In genomic region chr17:32265896-32266388, GRCh38 we compare ENCODE assay signal across 7 cellular contexts. TPM values are rescaled to one million over a fixed set of nuclear protein-coding genes. Genes with fewer than 3 reads are reported as not detected.
A peak's percentile ranks its signal among the peaks of the same experiment; 100 is the strongest.
DNase-seq lines count a peak whose midpoint lies in the region; ATAC-seq and TF ChIP-seq lines count a peak whose summit lies in the region.

No MANE protein-coding gene starts in this region.

- WGBS in GM23248 (ENCODE audit: low coverage in 1 of 2, low lambda C conversion rate in 2 of 2, missing lambda C conversion rate in 2 of 2), 2 experiments: 0 to 1% methylated on average over 6 to 71 of the region's 81 CpGs
- WGBS in hepatocyte (ENCODE audit: low lambda C conversion rate, missing lambda C conversion rate): 1% methylated on average over 16 of the region's 81 CpGs

- H3K27ac ChIP-seq in GM23248 (no peak overlapping the region), SU-DHL-6 (ENCODE audit: low read depth, low read length) (no peak overlapping the region), hepatocyte (no peak overlapping the region), skin epidermis (peak overlapping the region in 1 of 21 experiments; percentile 58)

- DNase-seq in GM23248: no peak
- DNase-seq in hepatocyte (ENCODE audit: low spot score): no peak
- DNase-seq in OCI-M1 (lab: John Stamatoyannopoulos, UW): no peak

- H3K9me2 ChIP-seq in GM23248 (ENCODE audit: insufficient read depth): no peaks in the 10 kb centered on the region
- no peaks in the 10 kb centered on the region for H3K9me2 ChIP-seq in SU-DHL-6 (replicated peaks; ENCODE audit: insufficient read depth, low read length)
- no peaks in the 10 kb centered on the region for H3K9me2 ChIP-seq in hepatocyte (replicated peaks; ENCODE audit: insufficient read depth)

- H3K9ac ChIP-seq in GM23248 (no peak overlapping the region), SU-DHL-6 (ENCODE audit: low read length) (peak overlapping the region; percentile 36; the same call in 1 of the 2 replicates)

- ATAC-seq in GM19395 (IDR thresholded peaks at IDR 0.05; ENCODE audit: unreplicated experiment): no peak
- no peak for ATAC-seq in HG03159 (IDR thresholded peaks at IDR 0.05; ENCODE audit: unreplicated experiment)

- H3K9me3 ChIP-seq in GM23248 (ENCODE audit: low read depth) (no peaks in the 10 kb centered on the region), SU-DHL-6 (ENCODE audit: insufficient read depth, low read length) (no peaks in the 10 kb centered on the region), hepatocyte (ENCODE audit: low read depth) (no peaks in the 10 kb centered on the region)

- no peaks in the 10 kb centered on the region for H3K79me2 ChIP-seq in GM23248 (ENCODE audit: insufficient read depth)
- H3K79me2 ChIP-seq in SU-DHL-6 (ENCODE audit: insufficient read depth, low read length): no peaks in the 10 kb centered on the region
- H3K79me2 ChIP-seq in hepatocyte: no peaks in the 10 kb centered on the region

- H3K36me3 ChIP-seq in GM23248 (ENCODE audit: low read depth) (no peaks in the 10 kb centered on the region), SU-DHL-6 (ENCODE audit: low read length) (no peaks in the 10 kb centered on the region), hepatocyte (replicated peaks; ENCODE audit: insufficient read depth, low read depth) (no peaks in the 10 kb centered on the region)

- H3K27me3 ChIP-seq in GM23248 (replicated peaks; ENCODE audit: insufficient read depth) (peaks cover 32% of the 10 kb centered on the region), SU-DHL-6 (ENCODE audit: low read length) (no peaks in the 10 kb centered on the region), hepatocyte (peaks cover 90% of the 10 kb centered on the region)

- H3K4me2 ChIP-seq in GM23248 (ENCODE audit: unreplicated experiment) (peak overlapping the region; percentile 70), SU-DHL-6 (ENCODE audit: low read depth, low read length, poor library complexity, severe bottlenecking) (peak overlapping the region; percentile 62), hepatocyte (peak overlapping the region; percentile 98)

- in situ Hi-C loops in GM23248 (cut with MboI): no loop called here

- 0 out of 2 replicates have a peak, but pooled peaks cover 3% of the 10 kb centered on the region for H3F3A ChIP-seq in GM23248 (ENCODE audit: insufficient read depth)
- no peaks in the 10 kb centered on the region for H3F3A ChIP-seq in SU-DHL-6 (ENCODE audit: insufficient read depth)

- H2AFZ ChIP-seq in GM23248 (peak overlapping the region; percentile 12; the same call in 1 of the 2 replicates), SU-DHL-6 (ENCODE audit: low read depth, low read length, severe bottlenecking) (peak overlapping the region; percentile 38), hepatocyte (peak overlapping the region; percentile 35)

- H3K4me3 ChIP-seq in GM23248 (peak overlapping the region; percentile 67), SU-DHL-6 (ENCODE audit: insufficient read depth, low read length, poor library complexity, severe bottlenecking) (peak overlapping the region; percentile 55), hepatocyte (peak overlapping the region; percentile 52), skin epidermis (peak overlapping the region; percentile 38 to 59 (median 54))

- TF ChIP-seq CTCF in SU-DHL-6 (IDR thresholded peaks at IDR 0.05; ENCODE audit: insufficient read depth, low read length, poor library complexity, severe bottlenecking) (no peak), hepatocyte (IDR thresholded peaks at IDR 0.05; ENCODE audit: poor library complexity) (no peak)

- no peaks in the 10 kb centered on the region for H3K4me1 ChIP-seq in GM23248 (ENCODE audit: insufficient read depth)
- H3K4me1 ChIP-seq in hepatocyte (ENCODE audit: insufficient read depth): peaks cover 8% of the 10 kb centered on the region

- H4K20me1 ChIP-seq in GM23248 (ENCODE audit: insufficient read depth) (no peaks in the 10 kb centered on the region), SU-DHL-6 (ENCODE audit: low read depth, low read length) (no peaks in the 10 kb centered on the region), hepatocyte (ENCODE audit: insufficient read depth, poor library complexity, severe bottlenecking) (no peaks in the 10 kb centered on the region)

RNA-seq across cellular contexts. Expression of gene RHBDL3, which starts 0.3 kb away (rescaled TPM):
- 0.11 TPM in 1 of 2 replicates, not detected in the other for total RNA-seq in GM23248 (2014; rRNA removed; shearing (Covaris generic))
- polyA plus RNA-seq in GM23248 (2016; fragmentation: Nextera tagmentation; extraction: Ambion mirVana): 0.09 TPM in 1 of 2 replicates, not detected in the other
- total RNA-seq in hepatocyte: 0.36 and 0.70 TPM in 2 replicates
- 0.18 and 0.28 TPM in 2 replicates for polyA plus RNA-seq in hepatocyte
